ENCODE assay signal across 8 cellular contexts in genomic region chr5:179732412-179732917, GRCh38. TPM values are rescaled to one million over a fixed set of nuclear protein-coding genes. Genes with fewer than 3 reads are reported as not detected.
A peak's percentile ranks its signal among the peaks of the same experiment; 100 is the strongest.
DNase-seq lines count a peak whose midpoint lies in the region; ATAC-seq and TF ChIP-seq lines count a peak whose summit lies in the region.

Gene MAML1 (plus strand): TSS chr5:179732822. CDS start chr5:179733113, 291 bp downstream.

- in situ Hi-C loops in Panc1 (cut with HindIII; ENCODE audit: low pct_unique_long_range_greater_than_20kb, low sequenced_read_pairs), result no loop called here

- H3K36me3 ChIP-seq in Panc1 (ENCODE audit: control insufficient read depth, insufficient read depth, low read length) (peaks cover 37% of the 10 kb centered on the region), mucosa of stomach (ENCODE audit: control insufficient read depth, insufficient read depth, low read length) (no peaks in the 10 kb centered on the region)

- BruUV-seq in Panc1 (replicated peaks; lab: Mats Ljungman, UMichigan), result no TSS peak

- intact Hi-C loops in Panc1 (cut with micrococcal nuclease; ENCODE audit: unreplicated experiment), result no loop called here

- H3K27me3 Mint-ChIP-seq in activated T-cell treated with anti-CD3 and anti-CD28 coated beads, Interleukin-2, amount 50 U/mL, for 4 hours (ENCODE audit: low read depth), result no peaks in the 10 kb centered on the region

- H3K4me1 Mint-ChIP-seq in activated T-cell treated with anti-CD3 and anti-CD28 coated beads, Interleukin-2, amount 50 U/mL, for 4 hours (ENCODE audit: low read depth), result peaks cover 38% of the 10 kb centered on the region

- peak; percentile 100 for DNase-seq in DMS53 (lab: John Stamatoyannopoulos, UW)
- peak; percentile 99 for DNase-seq in KG1 (lab: John Stamatoyannopoulos, UW)
- peak; percentile 99 for DNase-seq in Panc1 (ENCODE audit: low read depth, low spot score)
- peak; percentile 99 for DNase-seq in activated T-cell treated with anti-CD3 and anti-CD28 coated beads, Interleukin-2, amount 50 U/mL, for 4 hours
- DNase-seq in erythroblast (lab: John Stamatoyannopoulos, UW), result peak; percentile 100
- DNase-seq in stimulated activated CD8-positive, alpha-beta memory T cell treated with anti-CD3 and anti-CD28 coated beads, Interleukin-7, amount 100 ng/mL, for 1 hour (ENCODE audit: low read depth in 2 of 2), result peak; percentile 98 to 99

- peaks cover 32% of the 10 kb centered on the region for H3K36me3 Mint-ChIP-seq in activated T-cell treated with anti-CD3 and anti-CD28 coated beads, Interleukin-2, amount 50 U/mL, for 4 hours (ENCODE audit: insufficient read depth)

- H3K9ac ChIP-seq in mucosa of stomach (ENCODE audit: low read length), result peak within 1 kb of the TSS; percentile 89

- H3K4me1 ChIP-seq in Panc1 (ENCODE audit: control insufficient read depth, insufficient read depth, low read length), result peaks cover 25% of the 10 kb centered on the region
- H3K4me1 ChIP-seq in mucosa of stomach (ENCODE audit: control insufficient read depth, insufficient read depth, low read length), result peaks cover 8% of the 10 kb centered on the region

- no peak for TF ChIP-seq CTCF in Panc1 (IDR thresholded peaks at IDR 0.05)

- TF ChIP-seq POLR2A in erythroblast (IDR thresholded peaks at IDR 0.05; ENCODE audit: low read length), result peak; percentile 81

- POLR2A ChIA-PET in Panc1 (lab: Charles Lee), result interaction anchor here (0.5 to 0.6 kb wide), 4 partner anchors 37 to 120 kb away, joined by 4 to 8 read pairs (median 5); no protein-coding TSS in a partner anchor

- CTCF ChIA-PET in Panc1 (lab: Charles Lee), result interaction anchor here (0.8 to 1.0 kb wide), 3 partner anchors 29 to 197 kb away, joined by 3 to 4 read pairs (median 3); no protein-coding TSS in a partner anchor

- peak within 1 kb of the TSS; percentile 92 for H3K27ac ChIP-seq in Panc1 (ENCODE audit: low read length)

- ATAC-seq in GM21723 (IDR thresholded peaks at IDR 0.05; ENCODE audit: unreplicated experiment) (peak; percentile 95), Panc1 (peak; percentile 95)
- peak; percentile 94 for ATAC-seq in activated T-cell treated with anti-CD3 and anti-CD28 coated beads, Interleukin-2, amount 50 U/mL, for 4 hours

- H3K9me3 Mint-ChIP-seq in activated T-cell treated with anti-CD3 and anti-CD28 coated beads, Interleukin-2, amount 50 U/mL, for 4 hours, result no peaks in the 10 kb centered on the region

- H3K27me3 ChIP-seq in Panc1 (ENCODE audit: control insufficient read depth, insufficient read depth, low read length) (no peaks in the 10 kb centered on the region), mucosa of stomach (ENCODE audit: control insufficient read depth, insufficient read depth, low read length) (no peaks in the 10 kb centered on the region)

- H3K4me3 Mint-ChIP-seq in activated T-cell treated with anti-CD3 and anti-CD28 coated beads, Interleukin-2, amount 50 U/mL, for 4 hours, result peak within 1 kb of the TSS; percentile 92

- H3K4me3 ChIP-seq in Panc1 (ENCODE audit: low read depth in 2 of 2, low read length in 2 of 2), result peak within 1 kb of the TSS; percentile 74 to 77
- H3K4me3 ChIP-seq in mucosa of stomach (ENCODE audit: low read length), result peak within 1 kb of the TSS; percentile 57

- H3K9me3 ChIP-seq in Panc1 (ENCODE audit: control insufficient read depth, insufficient read depth, low read depth, low read length), result no peaks in the 10 kb centered on the region
- no peaks in the 10 kb centered on the region for H3K9me3 ChIP-seq in mucosa of stomach (ENCODE audit: control insufficient read depth, low read length)

RNA-seq across cellular contexts. Expression of gene MAML1, which starts in this region (rescaled TPM):
- total RNA-seq in Panc1 (2021; ENCODE audit: unreplicated experiment), result 31.3 TPM
- polyA plus RNA-seq in Panc1 (2012; ENCODE audit: insufficient read length), result 33.1 TPM
- total RNA-seq in activated T-cell treated with anti-CD3 and anti-CD28 coated beads, Interleukin-2, amount 50 U/mL, for 4 hours, result 10 to 100 TPM; 24.5 to 27.5 (median 26.9) TPM

Comparison
In these comparisons a context has a peak if more than half of its experiments do, and no peak if none do; other contexts are left out.
1. Peak in every context shown above with its lines: DNase-seq, ATAC-seq, H3K4me3 ChIP-seq and H3K27ac ChIP-seq.